In genomic region chr6:71040841-71041240, GRCh38 we compare ENCODE assay signal across 9 cellular contexts.
"Had no signal": no experiment of that assay in that cellular context is flagged by ENCODE, and none has a peak within 500 bp of the region (broad histone marks: within the 10 kb centered on the region; RNA-seq: fewer than 3 reads in every experiment).

No MANE protein-coding gene starts in this region.

- H3K4me2 ChIP-seq: GM23338 had no signal

- DNase-seq: GM23248, GOT3, H7, H9, HCEC 1CT, HFFc6 had no signal

- H3K9me3 ChIP-seq: HAP-1 had no signal

- H3K9ac ChIP-seq: GM23248 had no signal

- ATAC-seq: HCT116 had no signal

- H3K36me3 ChIP-seq: HAP-1 had no signal

- H3K4me1 ChIP-seq: HAP-1 had no signal

- H3K27ac ChIP-seq: GM23248 had no signal

- H3K4me3 ChIP-seq: GM23248, GM23338, HAP-1 had no signal
